In the genomic region with DNA sequence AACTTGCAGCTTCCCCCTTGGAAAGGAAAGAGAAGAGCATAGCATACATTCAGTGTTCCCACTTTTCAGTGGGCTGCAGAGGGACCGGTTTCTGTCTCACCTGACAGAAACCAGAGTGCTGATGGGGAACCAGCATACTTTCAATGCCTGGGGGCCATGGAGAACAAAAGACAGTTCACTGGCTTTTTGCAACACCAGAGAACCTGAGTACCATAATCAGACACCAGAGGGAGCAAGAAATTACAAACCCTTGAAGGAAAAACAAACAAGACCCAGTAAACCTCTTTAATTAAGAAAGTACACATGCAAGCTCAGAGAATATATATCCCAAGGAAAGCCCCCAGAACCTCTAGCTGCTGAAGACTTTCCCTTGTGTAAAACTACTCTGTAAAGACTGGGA, we compare ENCODE assay signal across 10 cellular contexts. TPM values are rescaled to one million over a fixed set of nuclear protein-coding genes. Genes with fewer than 3 reads are reported as not detected.
DNase-seq lines count a peak whose midpoint lies in the region; ATAC-seq and TF ChIP-seq lines count a peak whose summit lies in the region.
"Had no signal": no experiment of that assay in that cellular context is flagged by ENCODE, and none has a peak within 500 bp of the region (broad histone marks: within the 10 kb centered on the region; RNA-seq: fewer than 3 reads in every experiment).

No MANE protein-coding gene starts in this region.

- TF ChIP-seq CTCF in MCF 10A (IDR thresholded peaks at IDR 0.05; ENCODE audit: unreplicated experiment): peak; percentile 10
- peak; percentile 27 to 37 (median 36) for TF ChIP-seq CTCF in nephron (IDR thresholded peaks at IDR 0.05; ENCODE audit: unreplicated experiment in 3 of 3)

- no peak overlapping the region for H3K4me3 Mint-ChIP-seq in MCF 10A (ENCODE audit: unreplicated experiment)
- no peak overlapping the region for H3K4me3 Mint-ChIP-seq in nephron
- no peak overlapping the region for H3K4me3 Mint-ChIP-seq in stimulated activated naive B cell treated with anti-CD40 and anti-IgM and Interleukin-4, amounts not matched to agents 10 μg/mL and 1 μg/mL and 100 μg/mL, for 72 hours

- CTCF ChIA-PET in MCF 10A (lab: Yijun Ruan, JAX): interaction anchor here (0.5 to 3.2 kb wide), 37 partner anchors 9 to 703 kb away, joined by 3 to 31 read pairs (median 4); no protein-coding TSS in a partner anchor

- H3K27me3 Mint-ChIP-seq in MCF 10A (ENCODE audit: insufficient read depth, unreplicated experiment): no peaks in the 10 kb centered on the region
- no peaks in the 10 kb centered on the region for H3K27me3 Mint-ChIP-seq in nephron (ENCODE audit: low read depth)
- no peaks in the 10 kb centered on the region for H3K27me3 Mint-ChIP-seq in stimulated activated naive B cell treated with anti-CD40 and anti-IgM and Interleukin-4, amounts not matched to agents 10 μg/mL and 1 μg/mL and 100 μg/mL, for 72 hours

- DNase-seq in GM03348 (ENCODE audit: low spot score): peak; percentile 48
- peak; percentile 19 for DNase-seq in NCI-H2029 (lab: John Stamatoyannopoulos, UW)
- peak; percentile 22 for DNase-seq in MCF 10A (ENCODE audit: unreplicated experiment)
- no peak for DNase-seq in NCI-H2107 (lab: John Stamatoyannopoulos, UW)
- no peak for DNase-seq in stimulated activated naive B cell treated with anti-CD40 and anti-IgM and Interleukin-4, amounts not matched to agents 10 μg/mL and 1 μg/mL and 100 μg/mL, for 72 hours
- no peak for DNase-seq in Ammon's horn (ENCODE audit: low spot score)
- DNase-seq: activated gamma-delta T cell treated with Interleukin-2 at 50 U/mL for 16 hours, kidney glomerular epithelial cell had no signal

- POLR2A ChIA-PET in MCF 10A (lab: Yijun Ruan, JAX): no interaction called here

- H3K36me3 Mint-ChIP-seq in MCF 10A (ENCODE audit: insufficient read depth, unreplicated experiment) (no peaks in the 10 kb centered on the region), nephron (ENCODE audit: low read depth) (no peaks in the 10 kb centered on the region)
- H3K36me3 Mint-ChIP-seq in stimulated activated naive B cell treated with anti-CD40 and anti-IgM and Interleukin-4, amounts not matched to agents 10 μg/mL and 1 μg/mL and 100 μg/mL, for 72 hours: peaks cover 0 to 4% of the 10 kb centered on the region in 2 donors

- H3K4me1 Mint-ChIP-seq in MCF 10A (ENCODE audit: insufficient read depth, unreplicated experiment): no peaks in the 10 kb centered on the region
- H3K4me1 Mint-ChIP-seq in nephron: peaks cover 13% of the 10 kb centered on the region
- H3K4me1 Mint-ChIP-seq in stimulated activated naive B cell treated with anti-CD40 and anti-IgM and Interleukin-4, amounts not matched to agents 10 μg/mL and 1 μg/mL and 100 μg/mL, for 72 hours: no peaks in the 10 kb centered on the region

- intact Hi-C loops in MCF 10A (cut with micrococcal nuclease): no loop called here

- H3K9me3 Mint-ChIP-seq in MCF 10A (ENCODE audit: unreplicated experiment) (peaks cover 44% of the 10 kb centered on the region), nephron (peaks cover 46% of the 10 kb centered on the region)
- peaks cover 14 to 24% of the 10 kb centered on the region in 2 donors for H3K9me3 Mint-ChIP-seq in stimulated activated naive B cell treated with anti-CD40 and anti-IgM and Interleukin-4, amounts not matched to agents 10 μg/mL and 1 μg/mL and 100 μg/mL, for 72 hours

- no peak overlapping the region for H3K27ac Mint-ChIP-seq in MCF 10A (ENCODE audit: low read depth, unreplicated experiment)
- H3K27ac Mint-ChIP-seq in nephron: no peak overlapping the region
- H3K27ac Mint-ChIP-seq in stimulated activated naive B cell treated with anti-CD40 and anti-IgM and Interleukin-4, amounts not matched to agents 10 μg/mL and 1 μg/mL and 100 μg/mL, for 72 hours: no peak overlapping the region

- no TSS peak for BruUV-seq in MCF 10A (replicated peaks; lab: Mats Ljungman, UMichigan)

- ATAC-seq in stimulated activated naive B cell treated with anti-CD40 and anti-IgM and Interleukin-4, amounts not matched to agents 10 μg/mL and 1 μg/mL and 100 μg/mL, for 72 hours (replicated peaks): no peak
- ATAC-seq in HG03432 (IDR thresholded peaks at IDR 0.05; ENCODE audit: unreplicated experiment): no peak

RNA-seq across cellular contexts. Expression of gene CSMD2, which starts 51.1 kb away (rescaled TPM):
- not detected in 2 replicates for total RNA-seq in MCF 10A (2022)

Comparison
In these comparisons a context has a peak if more than half of its experiments do, and no peak if none do; other contexts are left out.
1. DNase-seq: peak in GM03348 (single experiment), NCI-H2029 (single experiment) and MCF 10A (single experiment); none in NCI-H2107 (single experiment), stimulated activated naive B cell treated with anti-CD40 and anti-IgM and Interleukin-4, amounts not matched to agents 10 μg/mL and 1 μg/mL and 100 μg/mL, for 72 hours (single experiment) and Ammon's horn (single experiment).